ENCODE assay signal across 8 cellular contexts in genomic region chr4:84967292-84967651, GRCh38. TPM values are rescaled to one million over a fixed set of nuclear protein-coding genes. Genes with fewer than 3 reads are reported as not detected.
A peak's percentile ranks its signal among the peaks of the same experiment; 100 is the strongest.
DNase-seq lines count a peak whose midpoint lies in the region; ATAC-seq and TF ChIP-seq lines count a peak whose summit lies in the region.

No MANE protein-coding gene starts in this region.

- CTCF ChIA-PET in CD8-positive, alpha-beta memory T cell (lab: Charles Lee) = no interaction called here

- peaks cover 20 to 37% of the 10 kb centered on the region in 2 donors for H3K27me3 Mint-ChIP-seq in CD8-positive, alpha-beta memory T cell

- H3K36me3 ChIP-seq in CD8-positive, alpha-beta memory T cell (ENCODE audit: insufficient read depth, low read length) = no peaks in the 10 kb centered on the region
- H3K36me3 ChIP-seq in SK-N-MC (ENCODE audit: insufficient read depth, low read length) = peaks cover 6% of the 10 kb centered on the region; the same call in 1 of the 2 replicates

- no peaks in the 10 kb centered on the region for H3K27me3 ChIP-seq in CD8-positive, alpha-beta memory T cell (ENCODE audit: insufficient read depth, low read length, poor library complexity, severe bottlenecking)

- no peak for DNase-seq in CD8-positive, alpha-beta memory T cell
- DNase-seq in SK-N-MC (ENCODE audit: low read depth, low spot score) (no peak), fibroblast of pulmonary artery (ENCODE audit: low read depth) (peak; percentile 29), omental fat pad (ENCODE audit: low spot score) (no peak), activated gamma-delta T cell treated with Interleukin-2 at 50 U/mL for 16 hours (no peak), NCI-H2081 (lab: John Stamatoyannopoulos, UW) (no peak)
- DNase-seq in activated CD4-positive, alpha-beta T cell treated with anti-CD3 and anti-CD28 coated beads for 1 hour = no peak

- POLR2A ChIA-PET in CD8-positive, alpha-beta memory T cell (lab: Charles Lee) = no interaction called here

- H3K4me3 ChIP-seq in CD8-positive, alpha-beta memory T cell (ENCODE audit: low read length) = no peak overlapping the region
- H3K4me3 ChIP-seq in SK-N-MC (peak overlapping the region; percentile 95), fibroblast of pulmonary artery (replicated peaks; ENCODE audit: low read depth, low read length) (peak overlapping the region; percentile 70)

- H3K4me1 Mint-ChIP-seq in CD8-positive, alpha-beta memory T cell = peaks cover 5 to 15% (median 9%) of the 10 kb centered on the region in 3 donors

- H3K27ac ChIP-seq in CD8-positive, alpha-beta memory T cell (ENCODE audit: low read depth, low read length) = no peak overlapping the region
- H3K27ac ChIP-seq in SK-N-MC = peak overlapping the region; percentile 37

- no peak overlapping the region for H3K27ac Mint-ChIP-seq in CD8-positive, alpha-beta memory T cell

- TF ChIP-seq CTCF in fibroblast of pulmonary artery (IDR thresholded peaks at IDR 0.05; ENCODE audit: low read length, missing control alignments) = no peak
- no peak for TF ChIP-seq CTCF in omental fat pad (IDR thresholded peaks at IDR 0.05)

- peak; percentile 47 for ATAC-seq in omental fat pad (ENCODE audit: low FRiP score)
- no peak for ATAC-seq in HG03045 (IDR thresholded peaks at IDR 0.05; ENCODE audit: unreplicated experiment)

- peaks cover 0 to 15% (median 2%) of the 10 kb centered on the region in 5 donors for H3K9me3 Mint-ChIP-seq in CD8-positive, alpha-beta memory T cell

- peak overlapping the region in 6 of 7 donors; percentile 11 to 75 (median 70) for H3K4me3 Mint-ChIP-seq in CD8-positive, alpha-beta memory T cell

- H3K9me3 ChIP-seq in CD8-positive, alpha-beta memory T cell (ENCODE audit: low read length) = no peaks in the 10 kb centered on the region
- H3K9me3 ChIP-seq in SK-N-MC (ENCODE audit: low read depth, low read length) = no peaks in the 10 kb centered on the region

- H3K4me1 ChIP-seq in CD8-positive, alpha-beta memory T cell (ENCODE audit: insufficient read depth, low read length) = no peaks in the 10 kb centered on the region

- peaks cover 0 to 1% (median 0%) of the 10 kb centered on the region in 3 donors for H3K36me3 Mint-ChIP-seq in CD8-positive, alpha-beta memory T cell

- H3K9ac ChIP-seq in SK-N-MC (ENCODE audit: insufficient read length) = peak overlapping the region; percentile 83

RNA-seq across cellular contexts. Expression of gene WDFY3, which starts 0.8 kb away (rescaled TPM):
- under 1 TPM; 0.53 to 0.85 TPM for total RNA-seq in CD8-positive, alpha-beta memory T cell
- not detected for polyA plus RNA-seq in CD8-positive, alpha-beta memory T cell
- 100 to 1,000 TPM in 2 of 4 donors, 10 to 100 TPM in 2; 77.9 to 149 (median 98.3) TPM for total RNA-seq in omental fat pad

Comparison
In these comparisons a context has a peak if more than half of its experiments do, and no peak if none do; other contexts are left out.
1. RNA of gene WDFY3, which starts 0.8 kb away (total RNA-seq): 77.9 to 149 TPM in omental fat pad; 0.53 to 0.85 TPM in CD8-positive, alpha-beta memory T cell; every median in the first group is over 10 times any median in the second.